ENCODE assay signal across 19 cellular contexts in genomic region chr13:44394649-44395048, GRCh38. TPM values are rescaled to one million over a fixed set of nuclear protein-coding genes. Genes with fewer than 3 reads are reported as not detected.
"Had no signal": no experiment of that assay in that cellular context is flagged by ENCODE, and none has a peak within 500 bp of the region (broad histone marks: within the 10 kb centered on the region; RNA-seq: fewer than 3 reads in every experiment).

No MANE protein-coding gene starts in this region.

- H3K9me3 Mint-ChIP-seq: activated CD4-positive, alpha-beta T cell treated with anti-CD3 and anti-CD28 coated beads, Interleukin-2, amount 10 ng/mL, durations not matched to agents 7 days and 5 days; memory B cell; naive thymus-derived CD4-positive, alpha-beta T cell had no signal

- H3K36me3 ChIP-seq: brain microvascular endothelial cell, heart left ventricle, neutrophil, pancreas, upper lobe of right lung had no signal

- ATAC-seq: heart left ventricle; naive thymus-derived CD4-positive, alpha-beta T cell; pancreas; upper lobe of right lung had no signal

- H3K36me3 Mint-ChIP-seq: memory B cell; naive thymus-derived CD4-positive, alpha-beta T cell had no signal

- DNase-seq: activated CD4-positive, alpha-beta T cell treated with anti-CD3 and anti-CD28 coated beads, Interleukin-2, amount 10 ng/mL, durations not matched to agents 7 days and 5 days; activated CD8-positive, alpha-beta memory T cell treated with anti-CD3 and anti-CD28 coated beads for 24 hours; activated CD8-positive, alpha-beta memory T cell treated with anti-CD3 and anti-CD28 coated beads, Interleukin-2, amount 50 U/mL, for 48 hours; activated effector memory CD4-positive, alpha-beta T cell treated with anti-CD3 and anti-CD28 coated beads, Interleukin-2, amount 50 U/mL, for 16 hours; activated naive CD4-positive, alpha-beta T cell treated with anti-CD3 and anti-CD28 coated beads, Interleukin-2, amount 50 U/mL, for 16 hours; activated T-cell treated with anti-CD3 and anti-CD28 coated beads, Interleukin-2, amount 50 U/mL, for 48 hours; brain microvascular endothelial cell; heart left ventricle; naive thymus-derived CD4-positive, alpha-beta T cell; pancreas; stimulated activated naive CD4-positive, alpha-beta T cell; SW 1271; T-helper 2 cell; upper lobe of right lung had no signal

- H3K9me3 ChIP-seq: heart left ventricle, neutrophil, pancreas, upper lobe of right lung had no signal

- H3K4me1 ChIP-seq: pancreas had no signal

- H3K4me1 Mint-ChIP-seq: activated CD4-positive, alpha-beta T cell treated with anti-CD3 and anti-CD28 coated beads, Interleukin-2, amount 10 ng/mL, durations not matched to agents 7 days and 5 days had no signal

- H3K4me3 ChIP-seq: coronary artery, heart left ventricle, pancreas, upper lobe of right lung had no signal

- H3K27ac Mint-ChIP-seq: activated CD4-positive, alpha-beta T cell treated with anti-CD3 and anti-CD28 coated beads, Interleukin-2, amount 10 ng/mL, durations not matched to agents 7 days and 5 days; memory B cell; naive thymus-derived CD4-positive, alpha-beta T cell had no signal

- FAIRE-seq: endometrium, frontal cortex, pancreas had no signal

- H3K27me3 ChIP-seq: brain microvascular endothelial cell, heart left ventricle, pancreas, upper lobe of right lung had no signal

- H3K4me3 Mint-ChIP-seq: activated CD4-positive, alpha-beta T cell treated with anti-CD3 and anti-CD28 coated beads, Interleukin-2, amount 10 ng/mL, durations not matched to agents 7 days and 5 days; memory B cell; naive thymus-derived CD4-positive, alpha-beta T cell had no signal

- H3K27ac ChIP-seq: brain microvascular endothelial cell, coronary artery, heart left ventricle, neutrophil, pancreas, upper lobe of right lung had no signal

RNA-seq across cellular contexts. Expression of gene SERP2, which starts 21.0 kb away (rescaled TPM):
- total RNA-seq: activated CD4-positive, alpha-beta T cell treated with anti-CD3 and anti-CD28 coated beads, Interleukin-2, amount 10 ng/mL, durations not matched to agents 7 days and 5 days had no signal
